24 cellular contexts compared by ENCODE assay signal in the genomic region with DNA sequence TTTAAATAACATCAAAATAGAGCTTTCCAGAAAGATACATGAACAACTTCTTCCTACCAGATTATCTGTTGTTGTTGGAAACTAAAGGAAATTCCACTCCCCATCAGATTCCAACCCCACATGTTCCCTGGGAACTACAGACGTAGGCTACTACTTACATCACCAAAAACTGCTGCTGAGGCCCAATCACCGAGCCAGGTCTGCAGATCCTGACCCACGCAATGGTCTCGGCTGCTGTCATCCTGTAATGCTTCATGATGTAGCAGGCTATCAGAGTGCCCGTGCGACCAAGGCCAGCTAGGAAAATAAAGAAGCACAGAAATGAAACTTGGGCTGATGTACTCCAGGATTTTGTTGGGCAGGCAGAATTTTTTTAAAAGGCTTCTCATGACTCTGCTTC.
DNase-seq lines count a peak whose midpoint lies in the region; ATAC-seq and TF ChIP-seq lines count a peak whose summit lies in the region.
"Had no signal": no experiment of that assay in that cellular context is flagged by ENCODE, and none has a peak within 500 bp of the region (broad histone marks: within the 10 kb centered on the region; RNA-seq: fewer than 3 reads in every experiment).

No MANE protein-coding gene starts in this region.

- intact Hi-C loops in dorsolateral prefrontal cortex (cut with DNase I): no loop called here

- CTCF ChIA-PET in WTC11 (lab: Charles Lee): no interaction called here

- POLR2A ChIA-PET in WTC11 (lab: Charles Lee): no interaction called here

- H3K27me3 Mint-ChIP-seq in WTC11 (ENCODE audit: low read depth): no peaks in the 10 kb centered on the region
- no peaks in the 10 kb centered on the region for H3K27me3 Mint-ChIP-seq in stimulated activated naive CD8-positive, alpha-beta T cell treated with anti-CD3 and anti-CD28 coated beads, Interleukin-15, amount 100 ng/mL, for 72 hours
- H3K27me3 Mint-ChIP-seq: activated naive CD8-positive, alpha-beta T cell treated with anti-CD3 and anti-CD28 coated beads, Interleukin-2, amount 10 ng/mL, durations not matched to agents 7 days and 5 days; central memory CD8-positive, alpha-beta T cell; naive thymus-derived CD4-positive, alpha-beta T cell; stimulated activated memory B cell treated with anti-CD40 and anti-IgM and Interleukin-4, amounts not matched to agents 10 μg/mL and 1 μg/mL and 100 μg/mL, for 72 hours had no signal

- no peak for ATAC-seq in WTC11
- ATAC-seq in GM19455 (IDR thresholded peaks at IDR 0.05; ENCODE audit: unreplicated experiment): no peak
- no peak for ATAC-seq in stimulated activated naive CD8-positive, alpha-beta T cell treated with anti-CD3 and anti-CD28 coated beads, Interleukin-15, amount 100 ng/mL, for 72 hours
- ATAC-seq: naive thymus-derived CD4-positive, alpha-beta T cell; stimulated activated memory B cell treated with anti-CD40 and anti-IgM and Interleukin-4, amounts not matched to agents 10 μg/mL and 1 μg/mL and 100 μg/mL, for 72 hours had no signal

- DNase-seq in WTC11 (ENCODE audit: low spot score) (no peak), dorsolateral prefrontal cortex (no peak), right atrium auricular region (ENCODE audit: low spot score) (peak; percentile 93), cerebellum (ENCODE audit: low spot score) (no peak), amniotic stem cell (lab: John Stamatoyannopoulos, UW) (no peak)
- DNase-seq in stimulated activated naive CD8-positive, alpha-beta T cell treated with anti-CD3 and anti-CD28 coated beads, Interleukin-15, amount 100 ng/mL, for 72 hours: no peak
- DNase-seq: activated CD4-positive, alpha-beta T cell treated with anti-CD3 and anti-CD28 coated beads, Interleukin-2, amount 50 U/mL, for 1 hour; activated naive CD8-positive, alpha-beta T cell treated with anti-CD3 and anti-CD28 coated beads, Interleukin-2, amount 10 ng/mL, durations not matched to agents 7 days and 5 days; Calu3; endodermal cell; IMR-90; mesenchymal stem cell; naive thymus-derived CD4-positive, alpha-beta T cell; NCI-H1105 treated with DMSO at 0.1 percent for 48 hours; NCI-H2081 treated with DMSO at 0.1 percent for 48 hours; NCI-H446 treated with DMSO at 0.1 percent for 48 hours; SJCRH30 had no signal

- peak overlapping the region; percentile 54 for H3K27ac Mint-ChIP-seq in WTC11
- no peak overlapping the region for H3K27ac Mint-ChIP-seq in stimulated activated naive CD8-positive, alpha-beta T cell treated with anti-CD3 and anti-CD28 coated beads, Interleukin-15, amount 100 ng/mL, for 72 hours
- H3K27ac Mint-ChIP-seq: activated naive CD8-positive, alpha-beta T cell treated with anti-CD3 and anti-CD28 coated beads, Interleukin-2, amount 10 ng/mL, durations not matched to agents 7 days and 5 days; activated T-helper 2 cell treated with anti-CD3 and anti-CD28 coated beads, Interferon-gamma antibody, Interleukin-2, Interleukin-4, amounts not matched to agents 10 μg/mL and 5 μg/mL and 100 μg/mL, durations not matched to agents 14 hours and 24 hours and 36 hours; endodermal cell; stimulated activated memory B cell treated with anti-CD40 and anti-IgM and Interleukin-4, amounts not matched to agents 10 μg/mL and 1 μg/mL and 100 μg/mL, for 72 hours had no signal

- no peak for TF ChIP-seq CTCF in WTC11 (IDR thresholded peaks at IDR 0.05)
- TF ChIP-seq CTCF in dorsolateral prefrontal cortex (IDR thresholded peaks at IDR 0.05 in 54 of 56, conservative IDR thresholded peaks at IDR 0.05 in 2 of 56; ENCODE audit: low read depth in 1 of 56, partially characterized antibody in 56 of 56): no peak
- TF ChIP-seq CTCF in right atrium auricular region (IDR thresholded peaks at IDR 0.05): no peak

- H3K36me3 Mint-ChIP-seq in WTC11: peaks cover 71% of the 10 kb centered on the region
- H3K36me3 Mint-ChIP-seq: activated naive CD8-positive, alpha-beta T cell treated with anti-CD3 and anti-CD28 coated beads, Interleukin-2, amount 10 ng/mL, durations not matched to agents 7 days and 5 days had no signal

- H3K9me3 ChIP-seq in right atrium auricular region (no peaks in the 10 kb centered on the region), subcutaneous abdominal adipose tissue (ENCODE audit: control insufficient read depth in 5 of 5, low read length in 5 of 5) (no peaks in the 10 kb centered on the region)
- H3K9me3 ChIP-seq: BLaER1 treated with 17β-estradiol and CSF1 and Interleukin-3, amounts not matched to agents 10 nM and 100 nM; SJCRH30 had no signal

- no peaks in the 10 kb centered on the region for H3K9me3 Mint-ChIP-seq in WTC11
- no peaks in the 10 kb centered on the region for H3K9me3 Mint-ChIP-seq in stimulated activated naive CD8-positive, alpha-beta T cell treated with anti-CD3 and anti-CD28 coated beads, Interleukin-15, amount 100 ng/mL, for 72 hours
- H3K9me3 Mint-ChIP-seq: activated naive CD8-positive, alpha-beta T cell treated with anti-CD3 and anti-CD28 coated beads, Interleukin-2, amount 10 ng/mL, durations not matched to agents 7 days and 5 days; activated T-helper 2 cell treated with anti-CD3 and anti-CD28 coated beads, Interferon-gamma antibody, Interleukin-2, Interleukin-4, amounts not matched to agents 10 μg/mL and 5 μg/mL and 100 μg/mL, durations not matched to agents 14 hours and 24 hours and 36 hours; central memory CD8-positive, alpha-beta T cell; endodermal cell; naive thymus-derived CD4-positive, alpha-beta T cell; stimulated activated memory B cell treated with anti-CD40 and anti-IgM and Interleukin-4, amounts not matched to agents 10 μg/mL and 1 μg/mL and 100 μg/mL, for 72 hours had no signal

- H3K4me1 ChIP-seq in right atrium auricular region (peaks cover 0 to 7% of the 10 kb centered on the region in 2 donors), subcutaneous abdominal adipose tissue (ENCODE audit: control insufficient read depth in 5 of 5, insufficient read depth in 5 of 5, low read length in 5 of 5) (peaks cover 0 to 33% (median 25%) of the 10 kb centered on the region in 5 donors)
- H3K4me1 ChIP-seq: SJCRH30 had no signal

- no peaks in the 10 kb centered on the region for H3K4me1 Mint-ChIP-seq in WTC11
- H3K4me1 Mint-ChIP-seq in stimulated activated naive CD8-positive, alpha-beta T cell treated with anti-CD3 and anti-CD28 coated beads, Interleukin-15, amount 100 ng/mL, for 72 hours: peaks cover 15% of the 10 kb centered on the region
- H3K4me1 Mint-ChIP-seq: endodermal cell; stimulated activated memory B cell treated with anti-CD40 and anti-IgM and Interleukin-4, amounts not matched to agents 10 μg/mL and 1 μg/mL and 100 μg/mL, for 72 hours had no signal

- no peak overlapping the region for H3K4me3 ChIP-seq in dorsolateral prefrontal cortex
- H3K4me3 ChIP-seq in right atrium auricular region: no peak overlapping the region
- H3K4me3 ChIP-seq in subcutaneous abdominal adipose tissue (ENCODE audit: low read depth in 1 of 5, low read length in 5 of 5): no peak overlapping the region
- H3K4me3 ChIP-seq: BLaER1 treated with 17β-estradiol and CSF1 and Interleukin-3, amounts not matched to agents 10 nM and 100 nM; SJCRH30 had no signal

- H3K36me3 ChIP-seq in right atrium auricular region (no peaks in the 10 kb centered on the region), subcutaneous abdominal adipose tissue (ENCODE audit: control insufficient read depth in 5 of 5, insufficient read depth in 5 of 5, low read length in 5 of 5) (peaks cover 3 to 20% (median 14%) of the 10 kb centered on the region in 5 donors)
- H3K36me3 ChIP-seq: BLaER1 treated with 17β-estradiol and CSF1 and Interleukin-3, amounts not matched to agents 10 nM and 100 nM had no signal

- H3K27ac ChIP-seq in dorsolateral prefrontal cortex: peak overlapping the region in 52 of 59 donors; percentile 8 to 82 (median 56)
- peak overlapping the region; percentile 75 for H3K27ac ChIP-seq in right atrium auricular region
- H3K27ac ChIP-seq in subcutaneous abdominal adipose tissue (ENCODE audit: low read depth, low read length): peak overlapping the region; percentile 34
- H3K27ac ChIP-seq: BLaER1 treated with 17β-estradiol and CSF1 and Interleukin-3, amounts not matched to agents 10 nM and 100 nM; HL-60; SJCRH30 had no signal

- H3K27me3 ChIP-seq in dorsolateral prefrontal cortex (no peaks in the 10 kb centered on the region), right atrium auricular region (no peaks in the 10 kb centered on the region), subcutaneous abdominal adipose tissue (ENCODE audit: control insufficient read depth in 5 of 5, insufficient read depth in 4 of 5, low read length in 5 of 5) (no peaks in the 10 kb centered on the region)
- H3K27me3 ChIP-seq: BLaER1 treated with 17β-estradiol and CSF1 and Interleukin-3, amounts not matched to agents 10 nM and 100 nM; SJCRH30 had no signal

- H3K4me3 Mint-ChIP-seq in WTC11: no peak overlapping the region
- H3K4me3 Mint-ChIP-seq in stimulated activated naive CD8-positive, alpha-beta T cell treated with anti-CD3 and anti-CD28 coated beads, Interleukin-15, amount 100 ng/mL, for 72 hours: no peak overlapping the region
- H3K4me3 Mint-ChIP-seq: activated naive CD8-positive, alpha-beta T cell treated with anti-CD3 and anti-CD28 coated beads, Interleukin-2, amount 10 ng/mL, durations not matched to agents 7 days and 5 days; central memory CD8-positive, alpha-beta T cell; endodermal cell; stimulated activated memory B cell treated with anti-CD40 and anti-IgM and Interleukin-4, amounts not matched to agents 10 μg/mL and 1 μg/mL and 100 μg/mL, for 72 hours had no signal

- no peak overlapping the region for H3K9ac ChIP-seq in subcutaneous abdominal adipose tissue (ENCODE audit: low read length in 5 of 5)
- H3K9ac ChIP-seq: BLaER1 treated with 17β-estradiol and CSF1 and Interleukin-3, amounts not matched to agents 10 nM and 100 nM had no signal

TF ChIP-seq in WTC11, 78 proteins besides CTCF, POLR2A, EP300 and RAD21 (continues in another document):
- TF ChIP-seq AR (CRISPR knock-in tag; IDR thresholded peaks at IDR 0.05): no peak
